ENCODE assay signal across 8 cellular contexts in genomic region chr9:104094534-104095020, GRCh38. TPM values are rescaled to one million over a fixed set of nuclear protein-coding genes. Genes with fewer than 3 reads are reported as not detected.
DNase-seq lines count a peak whose midpoint lies in the region; ATAC-seq and TF ChIP-seq lines count a peak whose summit lies in the region.

No MANE protein-coding gene starts in this region.

- no peaks in the 10 kb centered on the region for H3K9me3 Mint-ChIP-seq in activated naive CD4-positive, alpha-beta T cell treated with anti-CD3 and anti-CD28 coated beads, Interleukin-2, amount 10 ng/mL, durations not matched to agents 7 days and 5 days

- peak overlapping the region; percentile 91 for H3K4me3 Mint-ChIP-seq in activated naive CD4-positive, alpha-beta T cell treated with anti-CD3 and anti-CD28 coated beads, Interleukin-2, amount 10 ng/mL, durations not matched to agents 7 days and 5 days

- CTCF ChIA-PET in activated naive CD4-positive, alpha-beta T cell treated with anti-CD3 and anti-CD28 coated beads, Interleukin-2, amount 10 ng/mL, durations not matched to agents 7 days and 5 days (lab: Charles Lee), result no interaction called here
- CTCF ChIA-PET in PC-3 (lab: Charles Lee), result no interaction called here

- no peak for TF ChIP-seq EP300 in esophagus muscularis mucosa (IDR thresholded peaks at IDR 0.05)

- peak overlapping the region; percentile 99 for H3K27ac Mint-ChIP-seq in activated naive CD4-positive, alpha-beta T cell treated with anti-CD3 and anti-CD28 coated beads, Interleukin-2, amount 10 ng/mL, durations not matched to agents 7 days and 5 days

- intact Hi-C loops in PC-3 (cut with micrococcal nuclease) (loop anchor here (1.0 to 10.0 kb wide), 5 partner anchors 19 to 648 kb away; no protein-coding TSS in a partner anchor), esophagus muscularis mucosa (cut with DNase I) (loop anchor here (2.0 to 10.0 kb wide), 2 partner anchors 68 to 650 kb away; partner anchors contain the start of gene NIPSNAP3A)

- H3K36me3 ChIP-seq in PC-3 (ENCODE audit: low read depth, low read length) (no peaks in the 10 kb centered on the region), esophagus muscularis mucosa (no peaks in the 10 kb centered on the region)

- H3K4me1 ChIP-seq in PC-3 (ENCODE audit: insufficient read depth, low read length) (peaks cover 30% of the 10 kb centered on the region), esophagus muscularis mucosa (peaks cover 22 to 50% (median 43%) of the 10 kb centered on the region in 4 donors)

- H3K27me3 ChIP-seq in PC-3 (ENCODE audit: low read length), result no peaks in the 10 kb centered on the region
- no peaks in the 10 kb centered on the region for H3K27me3 ChIP-seq in esophagus muscularis mucosa

- H3F3A ChIP-seq in PC-3 (ENCODE audit: low read length, unreplicated experiment), result no peaks in the 10 kb centered on the region

- H3K4me2 ChIP-seq in PC-3 (ENCODE audit: low read length), result peak overlapping the region; percentile 85

- POLR2A ChIA-PET in PC-3 (lab: Charles Lee; ENCODE audit: unreplicated experiment), result interaction anchor here (0.6 kb wide), 2 partner anchors 333 to 678 kb away, joined by 3 to 8 read pairs; no protein-coding TSS in a partner anchor

- peak overlapping the region; percentile 87 for H3K27ac ChIP-seq in PC-3 (ENCODE audit: low read length)
- H3K27ac ChIP-seq in esophagus muscularis mucosa (replicated peaks in 1 of 4), result peak overlapping the region; percentile 90 to 94 (median 93)

- TF ChIP-seq CTCF in PC-3 (conservative IDR thresholded peaks at IDR 0.05; ENCODE audit: low read depth, low read length) (no peak), esophagus muscularis mucosa (IDR thresholded peaks at IDR 0.05) (no peak)

- peaks cover 39% of the 10 kb centered on the region for H3K79me2 ChIP-seq in PC-3 (ENCODE audit: low read length)

- BruUV-seq in PC-3 (replicated peaks; lab: Mats Ljungman, UMichigan), result TSS peak; percentile 46

- WGBS in esophagus muscularis mucosa, result under 1% methylated on average over 18 of the region's 18 CpGs

- no peaks in the 10 kb centered on the region for H4K20me1 ChIP-seq in PC-3 (ENCODE audit: low read length)

- H3K4me3 ChIP-seq in PC-3 (ENCODE audit: low read length) (peak overlapping the region; percentile 98), esophagus muscularis mucosa (peak overlapping the region; percentile 59 to 90 (median 74))

- H3K27me3 Mint-ChIP-seq in activated naive CD4-positive, alpha-beta T cell treated with anti-CD3 and anti-CD28 coated beads, Interleukin-2, amount 10 ng/mL, durations not matched to agents 7 days and 5 days, result no peaks in the 10 kb centered on the region

- H3K36me3 Mint-ChIP-seq in activated naive CD4-positive, alpha-beta T cell treated with anti-CD3 and anti-CD28 coated beads, Interleukin-2, amount 10 ng/mL, durations not matched to agents 7 days and 5 days, result peaks cover 24% of the 10 kb centered on the region

- ATAC-seq in HG02798 (IDR thresholded peaks at IDR 0.05; ENCODE audit: poor library complexity, unreplicated experiment) (peak; percentile 1), PC-3 (peak; percentile 1; the same call in 1 of the 2 replicates)
- ATAC-seq in activated CD4-positive, CD25-positive, alpha-beta regulatory T cell treated with anti-CD3 and anti-CD28 coated beads, Interleukin-2, amount 50 U/mL, for 24 hours, result no peak

- H3K9me2 ChIP-seq in PC-3 (replicated peaks; ENCODE audit: low read length), result no peaks in the 10 kb centered on the region

- H3K9ac ChIP-seq in PC-3 (ENCODE audit: low read length), result peak overlapping the region; percentile 98

- peak overlapping the region; percentile 99 for H2AFZ ChIP-seq in PC-3 (ENCODE audit: low read length)

- peaks cover 62% of the 10 kb centered on the region for H3K4me1 Mint-ChIP-seq in activated naive CD4-positive, alpha-beta T cell treated with anti-CD3 and anti-CD28 coated beads, Interleukin-2, amount 10 ng/mL, durations not matched to agents 7 days and 5 days

- H3K9me3 ChIP-seq in PC-3 (ENCODE audit: low read length), result no peaks in the 10 kb centered on the region
- H3K9me3 ChIP-seq in esophagus muscularis mucosa, result no peaks in the 10 kb centered on the region

- no peak for TF ChIP-seq POLR2A in esophagus muscularis mucosa (IDR thresholded peaks at IDR 0.05; ENCODE audit: low read depth)

- DNase-seq in activated naive CD4-positive, alpha-beta T cell treated with anti-CD3 and anti-CD28 coated beads, Interleukin-2, amount 10 ng/mL, durations not matched to agents 7 days and 5 days, result no peak
- no peak for DNase-seq in activated naive CD4-positive, alpha-beta T cell treated with Interleukin-2 at 50 U/mL for 16 hours
- DNase-seq in PC-3 (peak; percentile 11), esophagus muscularis mucosa (ENCODE audit: extremely low spot score) (no peak), renal cortical epithelial cell (ENCODE audit: low read depth) (peak; percentile 4), GDM1 (lab: John Stamatoyannopoulos, UW) (no peak)

RNA-seq across cellular contexts. Expression of gene SMC2, which starts 0.5 kb away (rescaled TPM):
- total RNA-seq in PC-3 (2014; rRNA removed) (19.2 and 20.7 TPM in 2 replicates), esophagus muscularis mucosa (10 to 100 TPM in 2 of 4 donors, 1 to 10 TPM in 2; 9.8 to 11.5 (median 10.1) TPM), renal cortical epithelial cell (15.6 and 19.2 TPM in 2 replicates)

Comparison
In these comparisons a context has a peak if more than half of its experiments do, and no peak if none do; other contexts are left out.
1. DNase-seq: peak in PC-3 (single experiment) and renal cortical epithelial cell (single experiment); none in activated naive CD4-positive, alpha-beta T cell treated with anti-CD3 and anti-CD28 coated beads, Interleukin-2, amount 10 ng/mL, durations not matched to agents 7 days and 5 days (single experiment), activated naive CD4-positive, alpha-beta T cell treated with Interleukin-2 at 50 U/mL for 16 hours (single experiment), esophagus muscularis mucosa (single experiment) and GDM1 (single experiment).
2. ATAC-seq: peak in HG02798 (single experiment) and PC-3 (single experiment); none in activated CD4-positive, CD25-positive, alpha-beta regulatory T cell treated with anti-CD3 and anti-CD28 coated beads, Interleukin-2, amount 50 U/mL, for 24 hours (0 of 2).